In genomic region chr5:160271396-160271795, GRCh38 we compare ENCODE assay signal across 10 cellular contexts. TPM values are rescaled to one million over a fixed set of nuclear protein-coding genes. Genes with fewer than 3 reads are reported as not detected.
DNase-seq lines count a peak whose midpoint lies in the region; ATAC-seq and TF ChIP-seq lines count a peak whose summit lies in the region.
"Had no signal": no experiment of that assay in that cellular context is flagged by ENCODE, and none has a peak within 500 bp of the region (broad histone marks: within the 10 kb centered on the region; RNA-seq: fewer than 3 reads in every experiment).

No MANE protein-coding gene starts in this region.

- H3K27me3 Mint-ChIP-seq in activated naive CD4-positive, alpha-beta T cell treated with anti-CD3 and anti-CD28 coated beads for 36 hours (ENCODE audit: low read depth) = no peaks in the 10 kb centered on the region
- H3K27me3 Mint-ChIP-seq in activated naive CD4-positive, alpha-beta T cell treated with anti-CD3 and anti-CD28 coated beads, Interleukin-2, amount 10 ng/mL, durations not matched to agents 7 days and 5 days = peaks cover 10% of the 10 kb centered on the region

- H3K4me3 ChIP-seq in thyroid gland (replicated peaks in 1 of 3) = no peak overlapping the region
- H3K4me3 ChIP-seq in coronary artery = no peak overlapping the region

- WGBS in thyroid gland, 2 donors = 37 to 43% methylated on average over 8 of the region's 8 CpGs

- TF ChIP-seq CTCF in thyroid gland (IDR thresholded peaks at IDR 0.05) = no peak
- no peak for TF ChIP-seq CTCF in coronary artery (IDR thresholded peaks at IDR 0.05)

- CTCF ChIA-PET in activated naive CD4-positive, alpha-beta T cell treated with anti-CD3 and anti-CD28 coated beads for 36 hours (lab: Charles Lee) = no interaction called here
- CTCF ChIA-PET in activated naive CD4-positive, alpha-beta T cell treated with anti-CD3 and anti-CD28 coated beads, Interleukin-2, amount 10 ng/mL, durations not matched to agents 7 days and 5 days (lab: Charles Lee) = no interaction called here

- H3K36me3 Mint-ChIP-seq in activated naive CD4-positive, alpha-beta T cell treated with anti-CD3 and anti-CD28 coated beads for 36 hours (ENCODE audit: low read depth) = no peaks in the 10 kb centered on the region
- no peaks in the 10 kb centered on the region for H3K36me3 Mint-ChIP-seq in activated naive CD4-positive, alpha-beta T cell treated with anti-CD3 and anti-CD28 coated beads, Interleukin-2, amount 10 ng/mL, durations not matched to agents 7 days and 5 days

- peak overlapping the region; percentile 77 to 86 (median 80) for H3K27ac ChIP-seq in thyroid gland
- no peak overlapping the region for H3K27ac ChIP-seq in coronary artery

- no peak for TF ChIP-seq POLR2A in thyroid gland (IDR thresholded peaks at IDR 0.05)

- no peaks in the 10 kb centered on the region for H3K9me3 ChIP-seq in thyroid gland

- peak overlapping the region; percentile 10 for H3K27ac Mint-ChIP-seq in activated naive CD4-positive, alpha-beta T cell treated with anti-CD3 and anti-CD28 coated beads for 36 hours
- no peak overlapping the region for H3K27ac Mint-ChIP-seq in activated naive CD4-positive, alpha-beta T cell treated with anti-CD3 and anti-CD28 coated beads, Interleukin-2, amount 10 ng/mL, durations not matched to agents 7 days and 5 days

- H3K27me3 ChIP-seq in thyroid gland = no peaks in the 10 kb centered on the region

- H3K4me3 Mint-ChIP-seq in activated naive CD4-positive, alpha-beta T cell treated with anti-CD3 and anti-CD28 coated beads for 36 hours = no peak overlapping the region
- H3K4me3 Mint-ChIP-seq in activated naive CD4-positive, alpha-beta T cell treated with anti-CD3 and anti-CD28 coated beads, Interleukin-2, amount 10 ng/mL, durations not matched to agents 7 days and 5 days = no peak overlapping the region

- H3K9me3 Mint-ChIP-seq in activated naive CD4-positive, alpha-beta T cell treated with anti-CD3 and anti-CD28 coated beads for 36 hours = no peaks in the 10 kb centered on the region
- no peaks in the 10 kb centered on the region for H3K9me3 Mint-ChIP-seq in activated naive CD4-positive, alpha-beta T cell treated with anti-CD3 and anti-CD28 coated beads, Interleukin-2, amount 10 ng/mL, durations not matched to agents 7 days and 5 days

- no peaks in the 10 kb centered on the region for H3K36me3 ChIP-seq in thyroid gland

- H3K4me1 ChIP-seq in thyroid gland = peaks cover 39 to 54% of the 10 kb centered on the region in 2 donors

- H3K4me1 Mint-ChIP-seq in activated naive CD4-positive, alpha-beta T cell treated with anti-CD3 and anti-CD28 coated beads for 36 hours (ENCODE audit: low read depth) = peaks cover 4% of the 10 kb centered on the region
- peaks cover 3% of the 10 kb centered on the region for H3K4me1 Mint-ChIP-seq in activated naive CD4-positive, alpha-beta T cell treated with anti-CD3 and anti-CD28 coated beads, Interleukin-2, amount 10 ng/mL, durations not matched to agents 7 days and 5 days

- DNase-seq in activated naive CD4-positive, alpha-beta T cell treated with anti-CD3 and anti-CD28 coated beads for 36 hours = peak; percentile 51
- DNase-seq in activated naive CD4-positive, alpha-beta T cell treated with anti-CD3 and anti-CD28 coated beads, Interleukin-2, amount 10 ng/mL, durations not matched to agents 7 days and 5 days = no peak
- DNase-seq in NCI-H510A treated with DMSO at 0.1 percent for 48 hours (lab: John Stamatoyannopoulos, UW) (peak; percentile 61), left ventricle myocardium superior (no peak), thyroid gland (peak; percentile 37 to 60), coronary artery (ENCODE audit: low spot score) (no peak), HCEC 1CT (no peak)
- DNase-seq in stimulated activated naive CD4-positive, alpha-beta T cell treated with Interleukin-2 at 50 U/mL for 16 hours (lab: John Stamatoyannopoulos, UW) = no peak
- DNase-seq: activated naive CD4-positive, alpha-beta T cell treated with Interleukin-2 at 50 U/mL for 16 hours had no signal

- intact Hi-C loops in activated naive CD4-positive, alpha-beta T cell treated with anti-CD3 and anti-CD28 coated beads for 36 hours (cut with micrococcal nuclease) = no loop called here
- intact Hi-C loops in left ventricle myocardium superior (cut with micrococcal nuclease) (no loop called here), thyroid gland (cut with DNase I) (no loop called here)

- peak; percentile 2 for ATAC-seq in left ventricle myocardium superior

RNA-seq across cellular contexts. Expression of gene CCNJL, which starts 41.0 kb away (rescaled TPM):
- not detected for total RNA-seq in activated naive CD4-positive, alpha-beta T cell treated with anti-CD3 and anti-CD28 coated beads for 36 hours
- 9.1 TPM for total RNA-seq in left ventricle myocardium superior
- total RNA-seq in thyroid gland = 10 to 100 TPM in 2 of 4 donors, 1 to 10 TPM in 2; 6.3 to 11.8 (median 10.0) TPM

RNA-seq across cellular contexts. Expression of gene FABP6, which starts 42.1 kb away (rescaled TPM):
- not detected for total RNA-seq in activated naive CD4-positive, alpha-beta T cell treated with anti-CD3 and anti-CD28 coated beads for 36 hours
- 3.3 TPM for total RNA-seq in left ventricle myocardium superior
- total RNA-seq in thyroid gland = not detected
- total RNA-seq: myocyte had no signal

Comparison
In these comparisons a context has a peak if more than half of its experiments do, and no peak if none do; other contexts are left out.
1. DNase-seq: peak in activated naive CD4-positive, alpha-beta T cell treated with anti-CD3 and anti-CD28 coated beads for 36 hours (single experiment), NCI-H510A treated with DMSO at 0.1 percent for 48 hours (single experiment) and thyroid gland (2 of 2); none in activated naive CD4-positive, alpha-beta T cell treated with anti-CD3 and anti-CD28 coated beads, Interleukin-2, amount 10 ng/mL, durations not matched to agents 7 days and 5 days (single experiment), left ventricle myocardium superior (single experiment), coronary artery (single experiment), stimulated activated naive CD4-positive, alpha-beta T cell treated with Interleukin-2 at 50 U/mL for 16 hours (single experiment) and HCEC 1CT (single experiment).
2. H3K27ac ChIP-seq: peak in thyroid gland (3 of 3); none in coronary artery (0 of 2).
3. RNA of gene CCNJL, which starts 41.0 kb away (total RNA-seq): 6.3 to 11.8 TPM in thyroid gland and 9.1 TPM in left ventricle myocardium superior (single experiment); not detected in activated naive CD4-positive, alpha-beta T cell treated with anti-CD3 and anti-CD28 coated beads for 36 hours; every median in the first group is over 4 times any median in the second.